Comparison of ENCODE assay signal across 8 cellular contexts in the genomic region with DNA sequence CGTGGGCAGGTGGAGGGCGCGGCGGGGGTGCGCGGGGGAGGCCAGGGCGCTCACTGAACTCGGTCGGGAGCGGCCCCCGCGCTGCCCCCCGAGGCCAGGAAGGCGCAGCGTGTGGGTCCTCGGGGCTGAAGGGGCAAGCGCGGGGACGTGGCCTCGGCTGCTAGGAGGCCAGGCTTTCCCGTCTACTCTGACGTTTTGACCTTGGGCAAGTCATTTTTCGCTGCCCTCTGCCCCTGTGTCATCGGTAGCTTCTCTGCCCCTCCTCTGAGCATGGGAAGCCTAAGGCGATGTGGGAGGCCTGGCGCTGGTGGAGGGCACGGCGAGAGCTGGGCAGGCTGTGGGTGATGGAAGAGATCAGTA. TPM values are rescaled to one million over a fixed set of nuclear protein-coding genes. Genes with fewer than 3 reads are reported as not detected.
A peak's percentile ranks its signal among the peaks of the same experiment; 100 is the strongest.
DNase-seq lines count a peak whose midpoint lies in the region; ATAC-seq and TF ChIP-seq lines count a peak whose summit lies in the region.

No MANE protein-coding gene starts in this region.

- peak; percentile 11 for DNase-seq in HCEC 1CT
- DNase-seq in NCI-H69 (lab: John Stamatoyannopoulos, UW) = peak; percentile 31
- peak; percentile 28 to 44 (median 38) for DNase-seq in body of pancreas
- no peak for DNase-seq in G401 (ENCODE audit: low spot score)
- no peak for DNase-seq in middle frontal gyrus (ENCODE audit: extremely low spot score, low spot score)

- H3K36me3 Mint-ChIP-seq in stimulated activated naive CD8-positive, alpha-beta T cell treated with anti-CD3 and anti-CD28 coated beads, Interleukin-15, Interleukin-2, amounts not matched to agents 100 ng/mL and 50 ng/mL, for 24 hours (ENCODE audit: low read depth) = peaks cover 56% of the 10 kb centered on the region

- H3K36me3 ChIP-seq in body of pancreas (replicated peaks in 1 of 2; ENCODE audit: insufficient read depth in 1 of 2, low read depth in 2 of 2) (no peaks in the 10 kb centered on the region), liver (ENCODE audit: control insufficient read depth in 4 of 4, insufficient read depth in 3 of 4, low read depth in 1 of 4, low read length in 3 of 4) (peaks cover 3 to 17% (median 13%) of the 10 kb centered on the region in 4 donors)

- H3K27ac ChIP-seq in body of pancreas (peak overlapping the region; percentile 65 to 89 (median 84)), liver (ENCODE audit: low read depth in 1 of 2, low read length in 2 of 2) (peak overlapping the region; percentile 55 to 62)

- H3K4me3 ChIP-seq in GM08714 (ENCODE audit: low read length) = peak overlapping the region; percentile 97
- peak overlapping the region; percentile 18 to 35 for H3K4me3 ChIP-seq in body of pancreas
- peak overlapping the region; percentile 89 to 97 (median 96) for H3K4me3 ChIP-seq in liver (ENCODE audit: low read depth in 1 of 3, low read length in 3 of 3)

- no peak for TF ChIP-seq CTCF in body of pancreas (IDR thresholded peaks at IDR 0.05)
- TF ChIP-seq CTCF in liver (IDR thresholded peaks at IDR 0.05; ENCODE audit: low read depth, low read length, missing input control) = no peak

- H3K4me3 Mint-ChIP-seq in stimulated activated naive CD8-positive, alpha-beta T cell treated with anti-CD3 and anti-CD28 coated beads, Interleukin-15, Interleukin-2, amounts not matched to agents 100 ng/mL and 50 ng/mL, for 24 hours = peak overlapping the region; percentile 93

- H3K4me1 Mint-ChIP-seq in stimulated activated naive CD8-positive, alpha-beta T cell treated with anti-CD3 and anti-CD28 coated beads, Interleukin-15, Interleukin-2, amounts not matched to agents 100 ng/mL and 50 ng/mL, for 24 hours (ENCODE audit: low read depth) = peaks cover 64% of the 10 kb centered on the region

- in situ Hi-C loops in G401 (cut with HindIII; ENCODE audit: low sequenced_read_pairs) = no loop called here

- no peak for ATAC-seq in body of pancreas

- peak overlapping the region; percentile 42 to 58 for H3K9ac ChIP-seq in liver (ENCODE audit: low read depth in 1 of 2, low read length in 2 of 2)

- intact Hi-C loops in body of pancreas (cut with DNase I) = no loop called here

- peak overlapping the region; percentile 82 for H3K27ac Mint-ChIP-seq in stimulated activated naive CD8-positive, alpha-beta T cell treated with anti-CD3 and anti-CD28 coated beads, Interleukin-15, Interleukin-2, amounts not matched to agents 100 ng/mL and 50 ng/mL, for 24 hours

- no peaks in the 10 kb centered on the region for H3K27me3 Mint-ChIP-seq in stimulated activated naive CD8-positive, alpha-beta T cell treated with anti-CD3 and anti-CD28 coated beads, Interleukin-15, Interleukin-2, amounts not matched to agents 100 ng/mL and 50 ng/mL, for 24 hours

- no peaks in the 10 kb centered on the region for H3K27me3 ChIP-seq in body of pancreas
- H3K27me3 ChIP-seq in liver (ENCODE audit: control insufficient read depth in 4 of 4, insufficient read depth in 4 of 4, low read length in 3 of 4) = no peaks in the 10 kb centered on the region

- H3K9me3 ChIP-seq in body of pancreas = no peaks in the 10 kb centered on the region
- H3K9me3 ChIP-seq in liver (ENCODE audit: control insufficient read depth in 4 of 4, low read length in 3 of 4) = no peaks in the 10 kb centered on the region

- TF ChIP-seq RAD21 in liver (IDR thresholded peaks at IDR 0.05) = no peak

- H3K4me1 ChIP-seq in body of pancreas = peaks cover 54% of the 10 kb centered on the region
- peaks cover 4 to 37% (median 20%) of the 10 kb centered on the region in 4 donors for H3K4me1 ChIP-seq in liver (ENCODE audit: control insufficient read depth in 4 of 4, insufficient read depth in 4 of 4, low read length in 3 of 4)

- no peak for TF ChIP-seq POLR2A in body of pancreas (IDR thresholded peaks at IDR 0.05)

- WGBS in body of pancreas, 2 donors = 0% methylated on average over 4 to 19 of the region's 28 CpGs
- under 1% methylated on average over 28 of the region's 28 CpGs for WGBS in liver

- no peaks in the 10 kb centered on the region for H3K9me3 Mint-ChIP-seq in stimulated activated naive CD8-positive, alpha-beta T cell treated with anti-CD3 and anti-CD28 coated beads, Interleukin-15, Interleukin-2, amounts not matched to agents 100 ng/mL and 50 ng/mL, for 24 hours

TF ChIP-seq in liver, 16 proteins besides CTCF, POLR2A, EP300 and RAD21:
- TF ChIP-seq SP1 (IDR thresholded peaks at IDR 0.05) (no peak), HNF4A (conservative IDR thresholded peaks at IDR 0.05) (peak; percentile 30 to 43), FOXA2 (IDR thresholded peaks at IDR 0.05) (no peak)
- TF ChIP-seq, protein P1, sequence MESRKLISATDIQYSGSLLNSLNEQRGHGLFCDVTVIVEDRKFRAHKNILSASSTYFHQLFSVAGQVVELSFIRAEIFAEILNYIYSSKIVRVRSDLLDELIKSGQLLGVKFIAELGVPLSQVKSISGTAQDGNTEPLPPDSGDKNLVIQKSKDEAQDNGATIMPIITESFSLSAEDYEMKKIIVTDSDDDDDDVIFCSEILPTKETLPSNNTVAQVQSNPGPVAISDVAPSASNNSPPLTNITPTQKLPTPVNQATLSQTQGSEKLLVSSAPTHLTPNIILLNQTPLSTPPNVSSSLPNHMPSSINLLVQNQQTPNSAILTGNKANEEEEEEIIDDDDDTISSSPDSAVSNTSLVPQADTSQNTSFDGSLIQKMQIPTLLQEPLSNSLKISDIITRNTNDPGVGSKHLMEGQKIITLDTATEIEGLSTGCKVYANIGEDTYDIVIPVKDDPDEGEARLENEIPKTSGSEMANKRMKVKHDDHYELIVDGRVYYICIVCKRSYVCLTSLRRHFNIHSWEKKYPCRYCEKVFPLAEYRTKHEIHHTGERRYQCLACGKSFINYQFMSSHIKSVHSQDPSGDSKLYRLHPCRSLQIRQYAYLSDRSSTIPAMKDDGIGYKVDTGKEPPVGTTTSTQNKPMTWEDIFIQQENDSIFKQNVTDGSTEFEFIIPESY (IDR thresholded peaks at IDR 0.05) = no peak
- TF ChIP-seq, protein P2, sequence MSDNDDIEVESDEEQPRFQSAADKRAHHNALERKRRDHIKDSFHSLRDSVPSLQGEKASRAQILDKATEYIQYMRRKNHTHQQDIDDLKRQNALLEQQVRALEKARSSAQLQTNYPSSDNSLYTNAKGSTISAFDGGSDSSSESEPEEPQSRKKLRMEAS (IDR thresholded peaks at IDR 0.05) = no peak

RNA-seq across cellular contexts. Expression of a gene that starts 0.5 kb away (rescaled TPM):
- total RNA-seq in body of pancreas = 10 to 100 TPM; 30.9 to 63.6 TPM
- total RNA-seq in liver = 10 to 100 TPM; 58.1 to 58.4 TPM
- 10 to 100 TPM; 19.9 to 38.1 TPM for polyA plus RNA-seq in liver
- total RNA-seq in G401 (2014; rRNA removed; shearing (Covaris generic)) = 50.2 and 58.7 TPM in 2 replicates

RNA-seq across cellular contexts. Expression of a gene that starts 0.8 kb away (rescaled TPM):
- total RNA-seq in body of pancreas (10 to 100 TPM in 1 of 2 donors, 1 to 10 TPM in 1; 9.9 to 13.0 TPM), liver (1 to 10 TPM; 2.0 to 3.6 TPM)
- 1 to 10 TPM; 1.1 to 2.7 TPM for polyA plus RNA-seq in liver
- 11.4 and 17.4 TPM in 2 replicates for total RNA-seq in G401 (2014; rRNA removed; shearing (Covaris generic))

Comparison
In these comparisons a context has a peak if more than half of its experiments do, and no peak if none do; other contexts are left out.
1. H3K4me3 ChIP-seq: peak in every context shown above with its lines; median percentile 97 in GM08714; 96 in liver; 26 in body of pancreas.
2. DNase-seq: peak in HCEC 1CT (single experiment), NCI-H69 (single experiment) and body of pancreas (4 of 4); none in G401 (single experiment) and middle frontal gyrus (single experiment).